19 cellular contexts compared by ENCODE assay signal in genomic region chr17:67666028-67666427, GRCh38.
"Had no signal": no experiment of that assay in that cellular context is flagged by ENCODE, and none has a peak within 500 bp of the region (broad histone marks: within the 10 kb centered on the region; RNA-seq: fewer than 3 reads in every experiment).

No MANE protein-coding gene starts in this region.

- FAIRE-seq: frontal cortex, keratinocyte had no signal

- H3K4me1 ChIP-seq: lower lobe of right lung, prostate gland, right atrium auricular region, sigmoid colon, testis had no signal

- H3K27ac ChIP-seq: lower lobe of right lung, prostate gland, right atrium auricular region, sigmoid colon, testis, tibial artery had no signal

- H3K9me3 ChIP-seq: lower lobe of right lung, prostate gland, right atrium auricular region, sigmoid colon, testis, tibial artery had no signal

- ATAC-seq: left ventricle myocardium superior; lower lobe of right lung; naive thymus-derived CD8-positive, alpha-beta T cell; stimulated activated memory B cell treated with anti-CD40 and anti-IgM and Interleukin-4, amounts not matched to agents 10 μg/mL and 1 μg/mL and 100 μg/mL, for 72 hours; stimulated activated naive CD8-positive, alpha-beta T cell treated with anti-CD3 and anti-CD28 coated beads, Interleukin-15, Interleukin-2, amounts not matched to agents 100 U/mL and 50 U/mL, for 24 hours had no signal

- H3K27me3 ChIP-seq: right atrium auricular region, sigmoid colon, testis, tibial artery had no signal

- DNase-seq: cortex of kidney; left ventricle myocardium superior; lower lobe of right lung; naive thymus-derived CD8-positive, alpha-beta T cell; nephron progenitor cell; nucleus accumbens; sigmoid colon; stimulated activated CD4-positive, alpha-beta T cell treated with anti-CD3 and anti-CD28 coated beads, Interleukin-2, amount 100 ng/mL, for 24 hours; stimulated activated CD4-positive, alpha-beta T cell treated with anti-CD3 and anti-CD28 coated beads, Interleukin-4, amount 100 ng/mL, for 24 hours; stimulated activated naive CD8-positive, alpha-beta T cell treated with anti-CD3 and anti-CD28 coated beads, Interleukin-15, Interleukin-2, amounts not matched to agents 100 U/mL and 50 U/mL, for 24 hours; substantia nigra; testis; tibial artery had no signal

- H3K27ac Mint-ChIP-seq: stimulated activated memory B cell treated with anti-CD40 and anti-IgM and Interleukin-4, amounts not matched to agents 10 μg/mL and 1 μg/mL and 100 μg/mL, for 72 hours; type B pancreatic cell had no signal

- H3K27me3 Mint-ChIP-seq: naive thymus-derived CD8-positive, alpha-beta T cell; stimulated activated memory B cell treated with anti-CD40 and anti-IgM and Interleukin-4, amounts not matched to agents 10 μg/mL and 1 μg/mL and 100 μg/mL, for 72 hours; type B pancreatic cell had no signal

- H3K4me3 ChIP-seq: lower lobe of right lung, prostate gland, right atrium auricular region, sigmoid colon, testis, tibial artery had no signal

- H3K36me3 Mint-ChIP-seq: type B pancreatic cell had no signal

- H3K4me1 Mint-ChIP-seq: stimulated activated memory B cell treated with anti-CD40 and anti-IgM and Interleukin-4, amounts not matched to agents 10 μg/mL and 1 μg/mL and 100 μg/mL, for 72 hours had no signal

- H3K9me3 Mint-ChIP-seq: naive thymus-derived CD8-positive, alpha-beta T cell; type B pancreatic cell had no signal

- H3K4me3 Mint-ChIP-seq: naive thymus-derived CD8-positive, alpha-beta T cell; nephron progenitor cell; stimulated activated memory B cell treated with anti-CD40 and anti-IgM and Interleukin-4, amounts not matched to agents 10 μg/mL and 1 μg/mL and 100 μg/mL, for 72 hours; type B pancreatic cell had no signal

- H3K36me3 ChIP-seq: prostate gland, sigmoid colon, tibial artery had no signal
